ENCODE assay signal across 12 cellular contexts in genomic region chr11:128297805-128298204, GRCh38.
A peak's percentile ranks its signal among the peaks of the same experiment; 100 is the strongest.
DNase-seq lines count a peak whose midpoint lies in the region; ATAC-seq and TF ChIP-seq lines count a peak whose summit lies in the region.
"Had no signal": no experiment of that assay in that cellular context is flagged by ENCODE, and none has a peak within 500 bp of the region (broad histone marks: within the 10 kb centered on the region; RNA-seq: fewer than 3 reads in every experiment).

No MANE protein-coding gene starts in this region.

- H3K9me3 ChIP-seq in Peyer's patch: no peaks in the 10 kb centered on the region
- H3K9me3 ChIP-seq: ovary had no signal

- intact Hi-C loops in activated CD4-positive, alpha-beta T cell treated with anti-CD3 and anti-CD28 coated beads, Interleukin-2, amount 10 ng/mL, durations not matched to agents 24 days and 14 days (cut with micrococcal nuclease): loop anchor here (2.0 kb wide), 1 partner anchor 331 kb away; no protein-coding TSS in a partner anchor

- TF ChIP-seq CTCF in Peyer's patch (IDR thresholded peaks at IDR 0.05): no peak
- TF ChIP-seq CTCF in brain microvascular endothelial cell (IDR thresholded peaks at IDR 0.05; ENCODE audit: low read depth, low read length, missing control alignments): no peak

- DNase-seq in activated CD4-positive, alpha-beta T cell treated with anti-CD3 and anti-CD28 coated beads, Interleukin-2, amount 10 ng/mL, durations not matched to agents 24 days and 14 days: peak; percentile 59
- no peak for DNase-seq in activated CD4-positive, alpha-beta T cell treated with anti-CD3 and anti-CD28 coated beads for 48 hours
- DNase-seq in Peyer's patch (no peak), fibroblast of gingiva (ENCODE audit: low read depth) (peak; percentile 57), brain microvascular endothelial cell (no peak), NCI-H2171 treated with DMSO at 0.1 percent for 48 hours (lab: John Stamatoyannopoulos, UW) (no peak)
- DNase-seq: activated CD4-positive, CD25-positive, alpha-beta regulatory T cell; activated effector memory CD4-positive, alpha-beta T cell treated with Interleukin-2 at 50 U/mL for 16 hours; mesendoderm; ovary had no signal

- H3K27ac ChIP-seq in Peyer's patch (peak overlapping the region in 3 of 4 donors; percentile 1 to 57 (median 49)), skin epidermis (peak overlapping the region in 11 of 21 experiments; percentile 12 to 90 (median 56)), brain microvascular endothelial cell (no peak overlapping the region)
- H3K27ac ChIP-seq: ovary had no signal

- H3K27me3 Mint-ChIP-seq in activated CD4-positive, alpha-beta T cell treated with anti-CD3 and anti-CD28 coated beads, Interleukin-2, amount 10 ng/mL, durations not matched to agents 24 days and 14 days: no peaks in the 10 kb centered on the region

- H3K27ac Mint-ChIP-seq in activated CD4-positive, alpha-beta T cell treated with anti-CD3 and anti-CD28 coated beads, Interleukin-2, amount 10 ng/mL, durations not matched to agents 24 days and 14 days: peak overlapping the region; percentile 95

- peaks cover 0 to 28% (median 5%) of the 10 kb centered on the region in 4 donors for H3K4me1 ChIP-seq in Peyer's patch

- no peak for TF ChIP-seq POLR2A in Peyer's patch (IDR thresholded peaks at IDR 0.05)

- H3K36me3 Mint-ChIP-seq in activated CD4-positive, alpha-beta T cell treated with anti-CD3 and anti-CD28 coated beads, Interleukin-2, amount 10 ng/mL, durations not matched to agents 24 days and 14 days (ENCODE audit: low read depth): peaks cover 26% of the 10 kb centered on the region

- peak overlapping the region; percentile 76 for H3K4me3 Mint-ChIP-seq in activated CD4-positive, alpha-beta T cell treated with anti-CD3 and anti-CD28 coated beads, Interleukin-2, amount 10 ng/mL, durations not matched to agents 24 days and 14 days

- H3K4me3 ChIP-seq in Peyer's patch: no peak overlapping the region
- H3K4me3 ChIP-seq in skin epidermis: no peak overlapping the region
- H3K4me3 ChIP-seq in brain microvascular endothelial cell (ENCODE audit: low read depth, low read length): no peak overlapping the region
- H3K4me3 ChIP-seq: ovary had no signal

- in situ Hi-C loops in brain microvascular endothelial cell (cut with HindIII; ENCODE audit: low pct_ligation_motif_present, low sequenced_read_pairs): loop anchor here (25.0 kb wide), 1 partner anchor 339 kb away; no protein-coding TSS in a partner anchor

- H3K27me3 ChIP-seq in Peyer's patch (no peaks in the 10 kb centered on the region), brain microvascular endothelial cell (replicated peaks) (no peaks in the 10 kb centered on the region)
- H3K27me3 ChIP-seq: ovary had no signal

- H3K4me1 Mint-ChIP-seq in activated CD4-positive, alpha-beta T cell treated with anti-CD3 and anti-CD28 coated beads, Interleukin-2, amount 10 ng/mL, durations not matched to agents 24 days and 14 days: peaks cover 79% of the 10 kb centered on the region

- H3K36me3 ChIP-seq in Peyer's patch: no peaks in the 10 kb centered on the region
- H3K36me3 ChIP-seq in brain microvascular endothelial cell (replicated peaks): no peaks in the 10 kb centered on the region
- H3K36me3 ChIP-seq: ovary had no signal

- ATAC-seq in HG03565 (IDR thresholded peaks at IDR 0.05; ENCODE audit: unreplicated experiment): no peak

- peaks cover 4% of the 10 kb centered on the region for H3K9me3 Mint-ChIP-seq in activated CD4-positive, alpha-beta T cell treated with anti-CD3 and anti-CD28 coated beads, Interleukin-2, amount 10 ng/mL, durations not matched to agents 24 days and 14 days

Comparison
In these comparisons a context has a peak if more than half of its experiments do, and no peak if none do; other contexts are left out.
1. DNase-seq: peak in activated CD4-positive, alpha-beta T cell treated with anti-CD3 and anti-CD28 coated beads, Interleukin-2, amount 10 ng/mL, durations not matched to agents 24 days and 14 days (single experiment) and fibroblast of gingiva (single experiment); none in activated CD4-positive, alpha-beta T cell treated with anti-CD3 and anti-CD28 coated beads for 48 hours (single experiment), Peyer's patch (0 of 3), brain microvascular endothelial cell (single experiment) and NCI-H2171 treated with DMSO at 0.1 percent for 48 hours (single experiment).